8 cellular contexts compared by ENCODE assay signal in genomic region chr4:122577808-122578781, GRCh38. TPM values are rescaled to one million over a fixed set of nuclear protein-coding genes. Genes with fewer than 3 reads are reported as not detected.
DNase-seq lines count a peak whose midpoint lies in the region; ATAC-seq, FAIRE-seq and TF ChIP-seq lines count a peak whose summit lies in the region.

No MANE protein-coding gene starts in this region.

- no peaks in the 10 kb centered on the region for H3K4me1 Mint-ChIP-seq in chondrocyte (ENCODE audit: low read depth)
- H3K4me1 Mint-ChIP-seq in type B pancreatic cell (ENCODE audit: unreplicated experiment) = no peaks in the 10 kb centered on the region

- TF ChIP-seq CTCF in GM12865 (IDR thresholded peaks at IDR 0.05; ENCODE audit: insufficient read depth, low read depth, low read length, missing control alignments) = peak; percentile 81
- TF ChIP-seq CTCF in chondrocyte (IDR thresholded peaks at IDR 0.05) = peak; percentile 84
- peak; percentile 55 for TF ChIP-seq CTCF in mucosa of descending colon (IDR thresholded peaks at IDR 0.05)
- peak; percentile 79 for TF ChIP-seq CTCF in type B pancreatic cell (conservative IDR thresholded peaks at IDR 0.05)

- intact Hi-C loops in mucosa of descending colon (cut with DNase I, micrococcal nuclease) = no loop called here

- H3K27ac Mint-ChIP-seq in chondrocyte (ENCODE audit: unreplicated experiment) (no peak overlapping the region), type B pancreatic cell (no peak overlapping the region)

- H3K4me3 Mint-ChIP-seq in chondrocyte (ENCODE audit: unreplicated experiment) (no peak overlapping the region), type B pancreatic cell (no peak overlapping the region)

- peaks cover 3% of the 10 kb centered on the region for H3K9me3 Mint-ChIP-seq in chondrocyte (ENCODE audit: low read depth)
- no peaks in the 10 kb centered on the region for H3K9me3 Mint-ChIP-seq in type B pancreatic cell

- no peak overlapping the region for H3K4me3 ChIP-seq in GM12865 (ENCODE audit: low read depth, low read length)
- H3K4me3 ChIP-seq in mucosa of descending colon = no peak overlapping the region

- H3K4me1 ChIP-seq in mucosa of descending colon (ENCODE audit: low read depth) = no peaks in the 10 kb centered on the region

- H3K36me3 Mint-ChIP-seq in chondrocyte (ENCODE audit: low read depth) = no peaks in the 10 kb centered on the region
- H3K36me3 Mint-ChIP-seq in type B pancreatic cell = no peaks in the 10 kb centered on the region

- ATAC-seq in HG02763 (IDR thresholded peaks at IDR 0.05; ENCODE audit: unreplicated experiment) (peak; percentile 76), mucosa of descending colon (peak; percentile 73)

- peaks cover 9% of the 10 kb centered on the region for H3K27me3 Mint-ChIP-seq in chondrocyte (ENCODE audit: low read depth)
- H3K27me3 Mint-ChIP-seq in type B pancreatic cell = peaks cover 4% of the 10 kb centered on the region

- no peaks in the 10 kb centered on the region for H3K9me3 ChIP-seq in mucosa of descending colon

- DNase-seq in GM12865 (ENCODE audit: low read depth) = peak; percentile 55
- peak; percentile 11 for DNase-seq in NCI-H128 (lab: John Stamatoyannopoulos, UW; ENCODE audit: unreplicated experiment)
- peak; percentile 45 for DNase-seq in activated CD4-positive, CD25-positive, alpha-beta regulatory T cell treated with anti-CD3 and anti-CD28 coated beads, Interleukin-2, amount 50 U/mL, for 72 hours
- no peak for DNase-seq in chondrocyte (ENCODE audit: low spot score)
- peak in 1 of 3 donors; percentile 61 for DNase-seq in mucosa of descending colon
- no peak for DNase-seq in type B pancreatic cell (ENCODE audit: extremely low spot score, unreplicated experiment)

- H3K36me3 ChIP-seq in mucosa of descending colon (ENCODE audit: low read depth) = no peaks in the 10 kb centered on the region

- peak; percentile 97 for FAIRE-seq in A204.1 (lab: Jason Lieb, UNC)

RNA-seq across cellular contexts. Expression of gene IL21, which starts 42.8 kb away (rescaled TPM):
- total RNA-seq in chondrocyte (not detected in 3 replicates), mucosa of descending colon (not detected), type B pancreatic cell (ENCODE audit: low replicate concordance) (not detected in 2 replicates)

Comparison
In these comparisons a context has a peak if more than half of its experiments do, and no peak if none do; other contexts are left out.
1. DNase-seq: peak in GM12865 (single experiment), NCI-H128 (single experiment) and activated CD4-positive, CD25-positive, alpha-beta regulatory T cell treated with anti-CD3 and anti-CD28 coated beads, Interleukin-2, amount 50 U/mL, for 72 hours (single experiment); none in chondrocyte (single experiment) and type B pancreatic cell (single experiment).
2. Peak in every context shown above with its lines, with median percentiles within 50 percentile points of each other: CTCF ChIP-seq.